15 cellular contexts compared by ENCODE assay signal in genomic region chr1:26036756-26037281, GRCh38. TPM values are rescaled to one million over a fixed set of nuclear protein-coding genes. Genes with fewer than 3 reads are reported as not detected.
DNase-seq lines count a peak whose midpoint lies in the region; ATAC-seq and TF ChIP-seq lines count a peak whose summit lies in the region.
"Had no signal": no experiment of that assay in that cellular context is flagged by ENCODE, and none has a peak within 500 bp of the region (broad histone marks: within the 10 kb centered on the region; RNA-seq: fewer than 3 reads in every experiment).

No MANE protein-coding gene starts in this region.

- no peak overlapping the region for H2BK5ac ChIP-seq in mesenchymal stem cell (ENCODE audit: low read depth, low read length, poor library complexity, severe bottlenecking)
- no peak overlapping the region for H2BK5ac ChIP-seq in trophoblast cell (ENCODE audit: low read depth, low read length, poor library complexity)

- H4K20me1 ChIP-seq in smooth muscle cell (ENCODE audit: low read depth), result no peaks in the 10 kb centered on the region

- H3K27me3 Mint-ChIP-seq in activated T-cell treated with anti-CD3 and anti-CD28 coated beads, Interleukin-2, amount 50 U/mL, for 4 hours (ENCODE audit: low read depth), result peaks cover 2% of the 10 kb centered on the region
- peaks cover 28% of the 10 kb centered on the region for H3K27me3 Mint-ChIP-seq in activated T-helper 2 cell treated with anti-CD3 and anti-CD28 coated beads, Interferon-gamma antibody, Interleukin-2, Interleukin-4, amounts not matched to agents 10 μg/mL and 5 μg/mL and 100 μg/mL, durations not matched to agents 14 hours and 24 hours and 36 hours (ENCODE audit: low read depth)

- no peaks in the 10 kb centered on the region for H3K36me3 ChIP-seq in mesenchymal stem cell (ENCODE audit: control insufficient read depth in 1 of 2, insufficient read depth in 2 of 2, low read depth in 1 of 2, low read length in 2 of 2)
- no peaks in the 10 kb centered on the region for H3K36me3 ChIP-seq in smooth muscle cell (ENCODE audit: low read depth)
- no peaks in the 10 kb centered on the region for H3K36me3 ChIP-seq in trophoblast cell (ENCODE audit: control insufficient read depth in 1 of 2, insufficient read depth in 2 of 2, low read length in 2 of 2)

- H2BK15ac ChIP-seq in mesenchymal stem cell (ENCODE audit: low read depth, poor library complexity, severe bottlenecking), result peak overlapping the region; percentile 49

- H3K4me1 ChIP-seq in mesenchymal stem cell (ENCODE audit: control insufficient read depth, insufficient read depth, low read depth, low read length), result peaks cover 19% of the 10 kb centered on the region
- peaks cover 3% of the 10 kb centered on the region for H3K4me1 ChIP-seq in smooth muscle cell (ENCODE audit: low read depth)
- peaks cover 14 to 16% of the 10 kb centered on the region in 2 experiments for H3K4me1 ChIP-seq in trophoblast cell (ENCODE audit: control insufficient read depth in 1 of 2, insufficient read depth in 2 of 2, low read length in 2 of 2)

- H2AFZ ChIP-seq in mesenchymal stem cell (ENCODE audit: low read depth, low read length), result no peak overlapping the region
- no peak overlapping the region for H2AFZ ChIP-seq in smooth muscle cell (ENCODE audit: low read depth)
- no peak overlapping the region for H2AFZ ChIP-seq in trophoblast cell (ENCODE audit: insufficient read depth, low read length, poor library complexity)

- intact Hi-C loops in activated T-helper 2 cell treated with anti-CD3 and anti-CD28 coated beads, Interferon-gamma antibody, Interleukin-2, Interleukin-4, amounts not matched to agents 10 μg/mL and 5 μg/mL and 100 μg/mL, durations not matched to agents 14 hours and 24 hours and 36 hours (cut with micrococcal nuclease), result loop anchor here (2.0 to 5.0 kb wide), 2 partner anchors 132 to 200 kb away; partner anchors contain the start of genes C1orf232 and ZNF593

- H3K36me3 Mint-ChIP-seq in activated T-cell treated with anti-CD3 and anti-CD28 coated beads, Interleukin-2, amount 50 U/mL, for 4 hours (ENCODE audit: insufficient read depth), result no peaks in the 10 kb centered on the region
- no peaks in the 10 kb centered on the region for H3K36me3 Mint-ChIP-seq in activated T-helper 2 cell treated with anti-CD3 and anti-CD28 coated beads, Interferon-gamma antibody, Interleukin-2, Interleukin-4, amounts not matched to agents 10 μg/mL and 5 μg/mL and 100 μg/mL, durations not matched to agents 14 hours and 24 hours and 36 hours (ENCODE audit: low read depth)
- H3K36me3 Mint-ChIP-seq: IgD-negative memory B cell had no signal

- no peaks in the 10 kb centered on the region for H3K79me1 ChIP-seq in mesenchymal stem cell (replicated peaks; ENCODE audit: low read length, poor library complexity, severe bottlenecking)
- H3K79me1 ChIP-seq in trophoblast cell (ENCODE audit: low read length), result peaks cover 2% of the 10 kb centered on the region

- H3K4me1 Mint-ChIP-seq in activated T-cell treated with anti-CD3 and anti-CD28 coated beads, Interleukin-2, amount 50 U/mL, for 4 hours (ENCODE audit: low read depth), result peaks cover 15% of the 10 kb centered on the region
- peaks cover 10% of the 10 kb centered on the region for H3K4me1 Mint-ChIP-seq in activated T-helper 2 cell treated with anti-CD3 and anti-CD28 coated beads, Interferon-gamma antibody, Interleukin-2, Interleukin-4, amounts not matched to agents 10 μg/mL and 5 μg/mL and 100 μg/mL, durations not matched to agents 14 hours and 24 hours and 36 hours (ENCODE audit: low read depth)

- H4K8ac ChIP-seq in mesenchymal stem cell (ENCODE audit: low read length) (no peak overlapping the region), trophoblast cell (ENCODE audit: low read depth, low read length) (no peak overlapping the region)

- H3K4ac ChIP-seq in mesenchymal stem cell (ENCODE audit: low read depth in 1 of 2, low read length in 2 of 2) (no peak overlapping the region), trophoblast cell (ENCODE audit: low read depth, low read length) (no peak overlapping the region)

- H3K9me3 ChIP-seq in mesenchymal stem cell (ENCODE audit: control insufficient read depth, low read length) (no peaks in the 10 kb centered on the region), smooth muscle cell (replicated peaks; ENCODE audit: low read depth) (no peaks in the 10 kb centered on the region), trophoblast cell (ENCODE audit: insufficient read depth, low read depth, low read length) (no peaks in the 10 kb centered on the region)

- H3K14ac ChIP-seq in mesenchymal stem cell (ENCODE audit: low read length in 2 of 2) (no peak overlapping the region), trophoblast cell (ENCODE audit: low read length) (no peak overlapping the region)

- H4K12ac ChIP-seq in trophoblast cell (ENCODE audit: low read depth, low read length), result no peak overlapping the region

- 66% methylated on average over 10 of the region's 11 CpGs for WGBS in mesenchymal stem cell
- 82% methylated on average over 11 of the region's 11 CpGs for WGBS in smooth muscle cell (ENCODE audit: low lambda C conversion rate)
- WGBS in trophoblast cell (ENCODE audit: extremely low coverage, insufficient coverage, insufficient read length), result no CpG with 5 or more reads among the region's 11 CpGs

- H3K4me3 Mint-ChIP-seq in activated T-cell treated with anti-CD3 and anti-CD28 coated beads, Interleukin-2, amount 50 U/mL, for 4 hours, result peak overlapping the region; percentile 13
- no peak overlapping the region for H3K4me3 Mint-ChIP-seq in activated T-helper 2 cell treated with anti-CD3 and anti-CD28 coated beads, Interferon-gamma antibody, Interleukin-2, Interleukin-4, amounts not matched to agents 10 μg/mL and 5 μg/mL and 100 μg/mL, durations not matched to agents 14 hours and 24 hours and 36 hours (ENCODE audit: low read depth)

- H2BK120ac ChIP-seq in mesenchymal stem cell (ENCODE audit: low read depth, low read length) (no peak overlapping the region), trophoblast cell (ENCODE audit: insufficient read depth, low read length, poor library complexity) (no peak overlapping the region)

- peak overlapping the region in 1 of 2 experiments; percentile 28 for H3K18ac ChIP-seq in mesenchymal stem cell (ENCODE audit: low read depth in 1 of 2, low read length in 2 of 2)
- no peak overlapping the region for H3K18ac ChIP-seq in trophoblast cell (ENCODE audit: low read length)

- peak overlapping the region; percentile 77; the same call in 1 of the 2 replicates for H3K27ac ChIP-seq in VCaP
- no peak overlapping the region for H3K27ac ChIP-seq in mesenchymal stem cell (ENCODE audit: low read length, poor library complexity, severe bottlenecking)
- no peak overlapping the region for H3K27ac ChIP-seq in smooth muscle cell (ENCODE audit: low read depth)
- H3K27ac ChIP-seq in trophoblast cell (ENCODE audit: low read depth, low read length), result no peak overlapping the region

- H3K4me2 ChIP-seq in mesenchymal stem cell (ENCODE audit: low read length, poor library complexity, severe bottlenecking) (no peak overlapping the region), smooth muscle cell (peak overlapping the region; percentile 98), trophoblast cell (ENCODE audit: low read length) (no peak overlapping the region)

- no peak for ATAC-seq in activated T-cell treated with anti-CD3 and anti-CD28 coated beads, Interleukin-2, amount 50 U/mL, for 4 hours

- H2AK5ac ChIP-seq in mesenchymal stem cell (ENCODE audit: low read length, severe bottlenecking), result no peak overlapping the region
- no peak overlapping the region for H2AK5ac ChIP-seq in trophoblast cell (ENCODE audit: low read length)

- peak overlapping the region in 1 of 2 experiments; percentile 21 for H2BK12ac ChIP-seq in mesenchymal stem cell (ENCODE audit: low read length in 2 of 2)
- no peak overlapping the region for H2BK12ac ChIP-seq in trophoblast cell (ENCODE audit: low read length)

- H3K27me3 ChIP-seq in mesenchymal stem cell (ENCODE audit: control insufficient read depth in 1 of 2, insufficient read depth in 1 of 2, low read length in 2 of 2), result peaks cover 7 to 67% of the 10 kb centered on the region in 2 experiments
- H3K27me3 ChIP-seq in smooth muscle cell (ENCODE audit: low read depth), result peaks cover 1% of the 10 kb centered on the region
- H3K27me3 ChIP-seq in trophoblast cell (ENCODE audit: insufficient read depth, low read length), result no peaks in the 10 kb centered on the region

- H3K27ac Mint-ChIP-seq in activated T-helper 2 cell treated with anti-CD3 and anti-CD28 coated beads, Interferon-gamma antibody, Interleukin-2, Interleukin-4, amounts not matched to agents 10 μg/mL and 5 μg/mL and 100 μg/mL, durations not matched to agents 14 hours and 24 hours and 36 hours, result no peak overlapping the region

- peaks cover 5% of the 10 kb centered on the region for H3F3A ChIP-seq in smooth muscle cell (ENCODE audit: low read depth)

- TF ChIP-seq CTCF in VCaP (conservative IDR thresholded peaks at IDR 0.05) (no peak), smooth muscle cell (IDR thresholded peaks at IDR 0.05; ENCODE audit: borderline replicate concordance, insufficient read depth, poor library complexity, severe bottlenecking) (no peak)

- H3K23ac ChIP-seq in mesenchymal stem cell (ENCODE audit: low read length in 2 of 2) (no peak overlapping the region), trophoblast cell (ENCODE audit: low read length) (no peak overlapping the region)

- DNase-seq in activated T-cell treated with anti-CD3 and anti-CD28 coated beads, Interleukin-2, amount 50 U/mL, for 4 hours, result no peak
- DNase-seq in activated T-cell treated with anti-CD3 and anti-CD28 coated beads, Interleukin-2, amount 50 U/mL, for 1 hour, result no peak
- DNase-seq in mesenchymal stem cell (no peak), smooth muscle cell (lab: John Stamatoyannopoulos, UW; ENCODE audit: unreplicated experiment) (no peak), trophoblast cell (no peak), SHP77 (lab: John Stamatoyannopoulos, UW) (no peak)
- DNase-seq in activated T-helper 2 cell treated with anti-CD3 and anti-CD28 coated beads, Interferon-gamma antibody, Interleukin-2, Interleukin-4, amounts not matched to agents 10 μg/mL and 5 μg/mL and 100 μg/mL, durations not matched to agents 14 hours and 24 hours and 36 hours (ENCODE audit: low spot score), result no peak
- DNase-seq: activated gamma-delta T cell treated with Interleukin-2 at 50 U/mL for 16 hours; stimulated activated CD4-positive, alpha-beta T cell treated with anti-CD3 and anti-CD28 coated beads, Interleukin-4, amount 100 ng/mL, for 1 hour had no signal

- H3K4me3 ChIP-seq in mesenchymal stem cell (ENCODE audit: insufficient read depth in 1 of 2, low read depth in 1 of 2, low read length in 2 of 2), result no peak overlapping the region
- H3K4me3 ChIP-seq in smooth muscle cell, result no peak overlapping the region
- H3K4me3 ChIP-seq in trophoblast cell (ENCODE audit: low read depth, low read length), result no peak overlapping the region

- H4K91ac ChIP-seq in mesenchymal stem cell (ENCODE audit: low read length) (no peak overlapping the region), trophoblast cell (ENCODE audit: low read depth, low read length) (no peak overlapping the region)

- no peaks in the 10 kb centered on the region for H3K9me3 Mint-ChIP-seq in activated T-cell treated with anti-CD3 and anti-CD28 coated beads, Interleukin-2, amount 50 U/mL, for 4 hours
- no peaks in the 10 kb centered on the region for H3K9me3 Mint-ChIP-seq in activated T-helper 2 cell treated with anti-CD3 and anti-CD28 coated beads, Interferon-gamma antibody, Interleukin-2, Interleukin-4, amounts not matched to agents 10 μg/mL and 5 μg/mL and 100 μg/mL, durations not matched to agents 14 hours and 24 hours and 36 hours
- H3K9me3 Mint-ChIP-seq: IgD-negative memory B cell had no signal

- no peaks in the 10 kb centered on the region for H3K79me2 ChIP-seq in smooth muscle cell (ENCODE audit: low read depth)
- H3K79me2 ChIP-seq in trophoblast cell (ENCODE audit: control insufficient read depth, insufficient read depth, low read length, poor library complexity), result no peaks in the 10 kb centered on the region

- no peak overlapping the region for H3K9ac ChIP-seq in mesenchymal stem cell (ENCODE audit: low read length)
- H3K9ac ChIP-seq in smooth muscle cell (ENCODE audit: low read depth), result no peak overlapping the region
- no peak overlapping the region for H3K9ac ChIP-seq in trophoblast cell (ENCODE audit: low read length)

RNA-seq across cellular contexts. Expression of gene SLC30A2, which starts 9.1 kb away (rescaled TPM):
- not detected for total RNA-seq in activated T-cell treated with anti-CD3 and anti-CD28 coated beads, Interleukin-2, amount 50 U/mL, for 4 hours
- polyA plus RNA-seq in mesenchymal stem cell (2013, experiment 1 of 2), result not detected
- not detected for polyA plus RNA-seq in mesenchymal stem cell (2013, experiment 2 of 2)
- 0.27 TPM in 1 of 2 replicates, not detected in the other for total RNA-seq in smooth muscle cell
- polyA plus RNA-seq in smooth muscle cell, result 0.53 and 0.56 TPM in 2 replicates
- polyA plus RNA-seq in trophoblast cell (2013), result 13.6 and 15.5 TPM in 2 replicates
- not detected in 2 replicates for total RNA-seq in activated T-helper 2 cell treated with anti-CD3 and anti-CD28 coated beads, Interferon-gamma antibody, Interleukin-2, Interleukin-4, amounts not matched to agents 10 μg/mL and 5 μg/mL and 100 μg/mL, durations not matched to agents 14 hours and 24 hours and 36 hours
- total RNA-seq: activated CD4-positive, alpha-beta T cell treated with anti-CD3 and anti-CD28 coated beads for 36 hours; osteocyte had no signal
- polyA plus RNA-seq: GM12878, IgD-negative memory B cell had no signal

RNA-seq across cellular contexts. Expression of gene EXTL1, which starts 15.2 kb away (rescaled TPM):
- total RNA-seq in activated T-cell treated with anti-CD3 and anti-CD28 coated beads, Interleukin-2, amount 50 U/mL, for 4 hours, result not detected
- 0.41 TPM for polyA plus RNA-seq in mesenchymal stem cell (2013, experiment 1 of 2)
- polyA plus RNA-seq in mesenchymal stem cell (2013, experiment 2 of 2), result 0.38 TPM
- 11.2 and 14.1 TPM in 2 replicates for total RNA-seq in smooth muscle cell
- polyA plus RNA-seq in smooth muscle cell, result 9.2 and 25.8 TPM in 2 replicates
- polyA plus RNA-seq in trophoblast cell (2013), result 0.29 and 0.34 TPM in 2 replicates
- total RNA-seq in activated T-helper 2 cell treated with anti-CD3 and anti-CD28 coated beads, Interferon-gamma antibody, Interleukin-2, Interleukin-4, amounts not matched to agents 10 μg/mL and 5 μg/mL and 100 μg/mL, durations not matched to agents 14 hours and 24 hours and 36 hours, result not detected in 2 replicates
- total RNA-seq: activated CD4-positive, alpha-beta T cell treated with anti-CD3 and anti-CD28 coated beads for 36 hours; GM12878; left lobe of liver had no signal
- polyA plus RNA-seq: GM12878, IgD-negative memory B cell had no signal

RNA-seq across cellular contexts. Expression of gene TRIM63, which starts 30.6 kb away (rescaled TPM):
- not detected for total RNA-seq in activated T-cell treated with anti-CD3 and anti-CD28 coated beads, Interleukin-2, amount 50 U/mL, for 4 hours
- 0.77 TPM for polyA plus RNA-seq in mesenchymal stem cell (2013, experiment 1 of 2)
- polyA plus RNA-seq in mesenchymal stem cell (2013, experiment 2 of 2), result 0.88 TPM
- not detected in 2 replicates for total RNA-seq in smooth muscle cell
- polyA plus RNA-seq in smooth muscle cell, result 0.14 and 0.97 TPM in 2 replicates
- 0.44 and 0.53 TPM in 2 replicates for polyA plus RNA-seq in trophoblast cell (2013)
- not detected in 2 replicates for total RNA-seq in activated T-helper 2 cell treated with anti-CD3 and anti-CD28 coated beads, Interferon-gamma antibody, Interleukin-2, Interleukin-4, amounts not matched to agents 10 μg/mL and 5 μg/mL and 100 μg/mL, durations not matched to agents 14 hours and 24 hours and 36 hours
- total RNA-seq: activated CD4-positive, alpha-beta T cell treated with anti-CD3 and anti-CD28 coated beads for 36 hours; GM12878; osteocyte had no signal
- polyA plus RNA-seq: GM12878, IgD-negative memory B cell had no signal

RNA-seq across cellular contexts. Expression of gene PAFAH2, which starts 39.0 kb away (rescaled TPM):
- 10 to 100 TPM in 1 of 3 donors, 1 to 10 TPM in 2; 7.1 to 10.4 (median 8.3) TPM for total RNA-seq in activated T-cell treated with anti-CD3 and anti-CD28 coated beads, Interleukin-2, amount 50 U/mL, for 4 hours
- polyA plus RNA-seq in mesenchymal stem cell (2013, experiment 1 of 2), result 7.8 TPM
- polyA plus RNA-seq in mesenchymal stem cell (2013, experiment 2 of 2), result 7.5 TPM
- 9.2 and 9.4 TPM in 2 replicates for total RNA-seq in smooth muscle cell
- polyA plus RNA-seq in smooth muscle cell, result 9.6 and 13.2 TPM in 2 replicates
- polyA plus RNA-seq in trophoblast cell (2013), result 6.7 and 7.0 TPM in 2 replicates
- 7.3 and 7.7 TPM in 2 replicates for total RNA-seq in activated T-helper 2 cell treated with anti-CD3 and anti-CD28 coated beads, Interferon-gamma antibody, Interleukin-2, Interleukin-4, amounts not matched to agents 10 μg/mL and 5 μg/mL and 100 μg/mL, durations not matched to agents 14 hours and 24 hours and 36 hours

Comparison
In these comparisons a context has a peak if more than half of its experiments do, and no peak if none do; other contexts are left out.
1. RNA of gene EXTL1, which starts 15.2 kb away (total RNA-seq): 11.2 to 14.1 TPM in smooth muscle cell; not detected in activated T-cell treated with anti-CD3 and anti-CD28 coated beads, Interleukin-2, amount 50 U/mL, for 4 hours and not detected in activated T-helper 2 cell treated with anti-CD3 and anti-CD28 coated beads, Interferon-gamma antibody, Interleukin-2, Interleukin-4, amounts not matched to agents 10 μg/mL and 5 μg/mL and 100 μg/mL, durations not matched to agents 14 hours and 24 hours and 36 hours; every median in the first group is over 10 times any median in the second.